8 cellular contexts compared by ENCODE assay signal in the genomic region with DNA sequence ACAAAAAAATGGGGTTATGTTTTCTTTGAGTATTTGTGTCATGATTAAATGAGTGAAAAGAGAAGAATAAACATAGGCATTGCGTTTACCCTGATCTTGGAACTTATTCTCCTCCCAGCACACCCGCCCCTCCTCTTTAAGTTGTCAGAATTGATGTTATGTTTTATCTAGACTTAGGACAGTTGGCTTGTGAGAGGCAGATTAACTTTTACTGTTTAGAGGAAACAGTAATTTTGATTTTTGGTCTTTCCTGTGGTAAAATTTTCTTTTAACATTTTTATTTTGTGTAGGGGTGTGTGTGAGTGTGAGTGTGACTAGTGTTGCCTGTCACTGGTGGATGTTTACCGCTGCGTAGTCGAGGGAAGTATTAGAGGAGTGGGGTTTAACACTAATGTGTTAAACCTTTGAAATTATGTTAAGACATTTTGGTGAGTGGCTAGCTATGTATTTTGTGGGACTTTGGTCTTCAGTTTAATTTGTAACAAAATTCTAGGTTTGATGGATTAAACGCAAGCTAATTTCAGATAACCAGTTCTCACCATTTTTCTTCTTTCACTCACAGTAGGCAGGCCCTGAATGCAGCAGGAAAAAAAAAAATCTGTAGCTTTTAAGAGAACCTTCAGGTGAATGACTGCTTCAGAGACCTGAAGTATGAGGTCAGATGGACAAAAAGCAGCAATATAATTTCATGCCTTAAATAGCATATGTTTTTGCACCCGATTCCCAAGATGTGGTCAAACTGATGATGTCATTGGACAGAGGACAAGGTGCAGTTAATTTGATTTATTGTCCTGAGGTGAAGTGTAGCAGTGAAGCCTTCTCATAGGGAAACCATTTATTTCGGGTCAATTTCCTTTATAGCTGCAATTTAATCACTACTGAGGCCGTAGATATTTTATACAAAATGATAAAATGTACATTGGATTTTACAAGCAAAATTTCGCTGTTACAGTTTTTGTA. TPM values are rescaled to one million over a fixed set of nuclear protein-coding genes. Genes with fewer than 3 reads are reported as not detected.
DNase-seq lines count a peak whose midpoint lies in the region; ATAC-seq and TF ChIP-seq lines count a peak whose summit lies in the region.

No MANE protein-coding gene starts in this region.

- ATAC-seq in activated CD4-positive, CD25-positive, alpha-beta regulatory T cell treated with anti-CD3 and anti-CD28 coated beads, Interleukin-2, amount 50 U/mL, for 24 hours = no peak

- H3K4me3 Mint-ChIP-seq in chondrocyte (ENCODE audit: unreplicated experiment) (no peak overlapping the region), osteocyte (ENCODE audit: unreplicated experiment) (peak overlapping the region; percentile 92)

- H3K9me3 Mint-ChIP-seq in chondrocyte (ENCODE audit: low read depth) (no peaks in the 10 kb centered on the region), osteocyte (ENCODE audit: unreplicated experiment) (no peaks in the 10 kb centered on the region)

- DNase-seq in G401 (ENCODE audit: low spot score) (peak; percentile 46), NCI-H2227 (lab: John Stamatoyannopoulos, UW; ENCODE audit: unreplicated experiment) (peak; percentile 59), chondrocyte (ENCODE audit: low spot score) (no peak), osteocyte (ENCODE audit: extremely low spot score, unreplicated experiment) (no peak), NCI-H524 treated with DMSO at 0.1 percent for 48 hours (lab: John Stamatoyannopoulos, UW) (no peak), foreskin melanocyte (no peak), GM13976 (ENCODE audit: low spot score) (no peak)

- H3K27ac Mint-ChIP-seq in chondrocyte (ENCODE audit: unreplicated experiment) = peak overlapping the region; percentile 99
- peak overlapping the region; percentile 95 for H3K27ac Mint-ChIP-seq in osteocyte (ENCODE audit: unreplicated experiment)

- H3K27me3 Mint-ChIP-seq in chondrocyte (ENCODE audit: low read depth) = no peaks in the 10 kb centered on the region
- H3K27me3 Mint-ChIP-seq in osteocyte (ENCODE audit: unreplicated experiment) = no peaks in the 10 kb centered on the region

- in situ Hi-C loops in G401 (cut with HindIII; ENCODE audit: low sequenced_read_pairs) (no loop called here), GM13976 (cut with MboI; ENCODE audit: low sequenced_read_pairs, unreplicated experiment) (no loop called here)

- peaks cover 54% of the 10 kb centered on the region for H3K4me1 Mint-ChIP-seq in chondrocyte (ENCODE audit: low read depth)
- H3K4me1 Mint-ChIP-seq in osteocyte (ENCODE audit: unreplicated experiment) = peaks cover 34% of the 10 kb centered on the region

- TF ChIP-seq CTCF in chondrocyte (IDR thresholded peaks at IDR 0.05) (no peak), osteocyte (IDR thresholded peaks at IDR 0.05) (no peak), GM13976 (IDR thresholded peaks at IDR 0.05; ENCODE audit: borderline replicate concordance, control extremely low read depth, extremely low read depth, insufficient read depth, missing control alignments) (no peak)

- no peaks in the 10 kb centered on the region for H3K36me3 Mint-ChIP-seq in chondrocyte (ENCODE audit: low read depth)
- no peaks in the 10 kb centered on the region for H3K36me3 Mint-ChIP-seq in osteocyte (ENCODE audit: unreplicated experiment)

RNA-seq across cellular contexts. Expression of a gene that starts 2.7 kb away (rescaled TPM):
- 11.3 and 19.0 TPM in 2 replicates for total RNA-seq in G401 (2014; rRNA removed; shearing (Covaris generic))
- 13.2 to 23.7 TPM (median 14.8 TPM) in 3 replicates for total RNA-seq in chondrocyte
- total RNA-seq in osteocyte = 15.3 and 17.9 TPM in 2 replicates

Comparison
In these comparisons a context has a peak if more than half of its experiments do, and no peak if none do; other contexts are left out.
1. DNase-seq: peak in G401 (single experiment) and NCI-H2227 (single experiment); none in chondrocyte (single experiment), osteocyte (single experiment), NCI-H524 treated with DMSO at 0.1 percent for 48 hours (single experiment), foreskin melanocyte (single experiment) and GM13976 (single experiment).